ENCODE assay signal across 19 cellular contexts in the genomic region with DNA sequence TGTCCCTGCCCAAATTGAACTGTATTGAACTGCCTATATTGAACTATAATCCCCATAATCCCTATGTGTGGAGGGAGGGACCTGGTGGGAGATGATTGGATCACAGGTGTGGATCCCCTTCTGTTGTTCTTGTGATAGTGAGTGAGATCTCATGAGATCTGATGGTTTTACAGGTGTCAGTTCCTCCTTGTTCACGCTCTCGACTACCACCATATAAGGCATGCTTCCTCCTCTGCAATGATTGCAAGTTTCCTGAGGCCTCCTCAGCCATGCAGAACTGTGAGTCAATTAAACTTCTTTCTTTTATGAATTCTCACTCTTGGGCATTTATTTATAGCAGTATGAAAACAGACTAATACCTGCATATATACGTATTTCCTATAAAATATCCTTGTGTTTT.
DNase-seq lines count a peak whose midpoint lies in the region; ATAC-seq and TF ChIP-seq lines count a peak whose summit lies in the region.
"Had no signal": no experiment of that assay in that cellular context is flagged by ENCODE, and none has a peak within 500 bp of the region (broad histone marks: within the 10 kb centered on the region; RNA-seq: fewer than 3 reads in every experiment).

No MANE protein-coding gene starts in this region.

- intact Hi-C loops in left ventricle myocardium superior (cut with micrococcal nuclease) = no loop called here

- DNase-seq in NAMALWA (ENCODE audit: low spot score) = peak; percentile 5
- DNase-seq in nucleus accumbens (lab: John Stamatoyannopoulos, UW) = no peak
- DNase-seq in stimulated activated naive CD8-positive, alpha-beta T cell treated with anti-CD3 and anti-CD28 coated beads, Interleukin-15, amount 100 ng/mL, for 72 hours = no peak
- DNase-seq in erythroblast (lab: John Stamatoyannopoulos, UW) = no peak
- DNase-seq in left ventricle myocardium superior = no peak
- DNase-seq: activated naive CD4-positive, alpha-beta T cell treated with anti-CD3 and anti-CD28 coated beads, Interleukin-2, amount 50 U/mL, for 16 hours; activated T-cell treated with anti-CD3 and anti-CD28 coated beads, Interleukin-2, amount 50 U/mL, for 4 hours; aorta; central memory CD4-positive, alpha-beta T cell; immature natural killer cell; left ventricle myocardium inferior; NCI-H1694 treated with DMSO at 0.1 percent for 48 hours had no signal

- ATAC-seq in GM18502 (IDR thresholded peaks at IDR 0.05; ENCODE audit: poor library complexity, unreplicated experiment) (peak; percentile 81), GM19463 (IDR thresholded peaks at IDR 0.05; ENCODE audit: unreplicated experiment) (peak; percentile 44), HG03025 (IDR thresholded peaks at IDR 0.05; ENCODE audit: low FRiP score, unreplicated experiment) (peak; percentile 76), left ventricle myocardium superior (no peak)
- no peak for ATAC-seq in stimulated activated naive CD8-positive, alpha-beta T cell treated with anti-CD3 and anti-CD28 coated beads, Interleukin-15, amount 100 ng/mL, for 72 hours
- ATAC-seq: activated T-cell treated with anti-CD3 and anti-CD28 coated beads, Interleukin-2, amount 50 U/mL, for 4 hours; GM23338; K562; stimulated activated memory B cell treated with anti-CD40 and anti-IgM and Interleukin-4, amounts not matched to agents 10 μg/mL and 1 μg/mL and 100 μg/mL, for 72 hours had no signal

- no peaks in the 10 kb centered on the region for H3K27me3 Mint-ChIP-seq in stimulated activated naive CD8-positive, alpha-beta T cell treated with anti-CD3 and anti-CD28 coated beads, Interleukin-15, amount 100 ng/mL, for 72 hours
- H3K27me3 Mint-ChIP-seq: stimulated activated memory B cell treated with anti-CD40 and anti-IgM and Interleukin-4, amounts not matched to agents 10 μg/mL and 1 μg/mL and 100 μg/mL, for 72 hours had no signal

- no peak overlapping the region for H3K4me3 Mint-ChIP-seq in stimulated activated naive CD8-positive, alpha-beta T cell treated with anti-CD3 and anti-CD28 coated beads, Interleukin-15, amount 100 ng/mL, for 72 hours
- H3K4me3 Mint-ChIP-seq: activated T-cell treated with anti-CD3 and anti-CD28 coated beads, Interleukin-2, amount 50 U/mL, for 4 hours; GM23338; immature natural killer cell; neural progenitor cell; stimulated activated memory B cell treated with anti-CD40 and anti-IgM and Interleukin-4, amounts not matched to agents 10 μg/mL and 1 μg/mL and 100 μg/mL, for 72 hours had no signal

- H3K9me3 Mint-ChIP-seq in stimulated activated naive CD8-positive, alpha-beta T cell treated with anti-CD3 and anti-CD28 coated beads, Interleukin-15, amount 100 ng/mL, for 72 hours = no peaks in the 10 kb centered on the region
- H3K9me3 Mint-ChIP-seq: activated T-cell treated with anti-CD3 and anti-CD28 coated beads, Interleukin-2, amount 50 U/mL, for 4 hours; neural progenitor cell had no signal

- H3K27ac Mint-ChIP-seq in stimulated activated naive CD8-positive, alpha-beta T cell treated with anti-CD3 and anti-CD28 coated beads, Interleukin-15, amount 100 ng/mL, for 72 hours = no peak overlapping the region
- H3K27ac Mint-ChIP-seq: immature natural killer cell; neural progenitor cell; stimulated activated memory B cell treated with anti-CD40 and anti-IgM and Interleukin-4, amounts not matched to agents 10 μg/mL and 1 μg/mL and 100 μg/mL, for 72 hours had no signal

- no peaks in the 10 kb centered on the region for H3K4me1 Mint-ChIP-seq in stimulated activated naive CD8-positive, alpha-beta T cell treated with anti-CD3 and anti-CD28 coated beads, Interleukin-15, amount 100 ng/mL, for 72 hours
- H3K4me1 Mint-ChIP-seq: GM23338, immature natural killer cell, neural progenitor cell had no signal

- TF ChIP-seq POLR2A in erythroblast (IDR thresholded peaks at IDR 0.05; ENCODE audit: low read length) = no peak

Comparison
In these comparisons a context has a peak if more than half of its experiments do, and no peak if none do; other contexts are left out.
1. ATAC-seq: peak in GM18502 (single experiment), GM19463 (single experiment) and HG03025 (single experiment); none in stimulated activated naive CD8-positive, alpha-beta T cell treated with anti-CD3 and anti-CD28 coated beads, Interleukin-15, amount 100 ng/mL, for 72 hours (single experiment) and left ventricle myocardium superior (single experiment).